Comparison of ENCODE assay signal across 1 cellular context in the genomic region with DNA sequence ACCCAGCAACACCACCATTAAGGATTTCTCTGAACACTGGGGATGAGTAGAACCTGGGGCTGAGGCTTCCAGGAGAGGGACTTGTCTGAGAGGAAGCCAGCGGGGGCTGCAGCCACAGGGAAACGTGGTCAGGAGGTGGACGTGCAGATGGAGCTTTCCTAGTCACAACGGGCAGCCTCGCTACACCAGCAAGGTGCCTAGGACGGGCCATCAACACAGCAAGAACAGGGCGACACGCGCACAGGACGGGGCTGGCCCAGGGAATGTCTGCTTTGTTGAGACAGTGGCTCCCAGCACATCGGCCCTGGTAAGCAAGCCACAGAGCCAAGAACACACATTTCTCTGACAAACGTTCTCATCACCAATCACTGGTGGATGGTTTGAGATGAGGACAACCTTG.
TF ChIP-seq lines count a peak whose summit lies in the region.

No MANE protein-coding gene starts in this region.

TF ChIP-seq in HepG2, 621 proteins besides CTCF, POLR2A, EP300 and RAD21:
- peak; percentile 19 for TF ChIP-seq AGO2 (optimal IDR thresholded peaks at IDR 0.05; ENCODE audit: low read depth, low read length)
- no peak for TF ChIP-seq ISX (CRISPR knock-in tag; conservative IDR thresholded peaks at IDR 0.05)
TF ChIP-seq in HepG2: peak in this region for 1.
